ENCODE assay signal across 18 cellular contexts in genomic region chr18:67731853-67732252, GRCh38.
A peak's percentile ranks its signal among the peaks of the same experiment; 100 is the strongest.
DNase-seq lines count a peak whose midpoint lies in the region; ATAC-seq and TF ChIP-seq lines count a peak whose summit lies in the region.
"Had no signal": no experiment of that assay in that cellular context is flagged by ENCODE, and none has a peak within 500 bp of the region (broad histone marks: within the 10 kb centered on the region; RNA-seq: fewer than 3 reads in every experiment).

No MANE protein-coding gene starts in this region.

- peaks cover 28% of the 10 kb centered on the region for H3K4me1 ChIP-seq in adipocyte (ENCODE audit: control insufficient read depth, insufficient read depth, low read length)

- ATAC-seq in HG02571 (IDR thresholded peaks at IDR 0.05; ENCODE audit: unreplicated experiment) (no peak), HG02885 (IDR thresholded peaks at IDR 0.05; ENCODE audit: poor library complexity, unreplicated experiment) (no peak)
- ATAC-seq: activated CD8-positive, alpha-beta T cell treated with anti-CD3 and anti-CD28 coated beads for 36 hours; left cardiac atrium; T-cell had no signal

- H3K9me3 ChIP-seq in adipocyte (ENCODE audit: control insufficient read depth, low read length), result no peaks in the 10 kb centered on the region
- H3K9me3 ChIP-seq: thoracic aorta had no signal

- no peaks in the 10 kb centered on the region for H3K27me3 ChIP-seq in adipocyte (replicated peaks; ENCODE audit: control insufficient read depth, insufficient read depth, low read length)

- no peaks in the 10 kb centered on the region for H3K36me3 ChIP-seq in adipocyte (ENCODE audit: control insufficient read depth, insufficient read depth, low read length, severe bottlenecking)
- H3K36me3 ChIP-seq: thoracic aorta had no signal

- H3K4me3 ChIP-seq in adipocyte (ENCODE audit: low read length), result no peak overlapping the region
- no peak overlapping the region for H3K4me3 ChIP-seq in fibroblast of pulmonary artery (replicated peaks; ENCODE audit: low read depth, low read length)
- H3K4me3 ChIP-seq: thoracic aorta had no signal

- no peak overlapping the region for H3K9ac ChIP-seq in adipocyte (ENCODE audit: low read length)

- TF ChIP-seq CTCF in fibroblast of pulmonary artery (IDR thresholded peaks at IDR 0.05; ENCODE audit: low read length, missing control alignments), result no peak

- DNase-seq in HS-5 (ENCODE audit: low read depth) (peak; percentile 40), adipocyte (ENCODE audit: low read depth) (peak; percentile 0), fibroblast of pulmonary artery (ENCODE audit: low read depth) (peak; percentile 16), stromal cell of bone marrow (ENCODE audit: low read depth) (peak; percentile 9), T-helper 9 cell (no peak)
- DNase-seq: activated CD8-positive, alpha-beta T cell treated with anti-CD3 and anti-CD28 coated beads for 36 hours; activated naive CD8-positive, alpha-beta T cell treated with anti-CD3 and anti-CD28 coated beads for 36 hours; left cardiac atrium; midbrain; MM.1S; NCI-H146; NCI-H2227 treated with DMSO at 0.1 percent for 48 hours; nephron progenitor cell; stimulated activated CD4-positive, alpha-beta T cell treated with anti-CD3 and anti-CD28 coated beads, Interleukin-12 subunit alpha, Interleukin-12 subunit beta, amount 100 ng/mL, for 4 hours; T-cell had no signal
